In genomic region chr5:133179405-133179804, GRCh38 we compare ENCODE assay signal across 7 cellular contexts.
"Had no signal": no experiment of that assay in that cellular context is flagged by ENCODE, and none has a peak within 500 bp of the region (broad histone marks: within the 10 kb centered on the region; RNA-seq: fewer than 3 reads in every experiment).

No MANE protein-coding gene starts in this region.

- H3K4me2 ChIP-seq: KMS-11 had no signal

- H3K27ac ChIP-seq: HL-60, KMS-11 had no signal

- H3K36me3 Mint-ChIP-seq: IgD-negative memory B cell had no signal

- DNase-seq: KBM-7, KG1 had no signal

- ATAC-seq: HepG2 had no signal

- FAIRE-seq: HepG2, HTR-8/SVneo had no signal

- H3K4me3 Mint-ChIP-seq: IgD-negative memory B cell had no signal

- H3K9ac ChIP-seq: KMS-11 had no signal

- H3K4me1 Mint-ChIP-seq: IgD-negative memory B cell had no signal
